ENCODE assay signal across 6 cellular contexts in genomic region chr9:28079677-28080076, GRCh38.
"Had no signal": no experiment of that assay in that cellular context is flagged by ENCODE, and none has a peak within 500 bp of the region (broad histone marks: within the 10 kb centered on the region; RNA-seq: fewer than 3 reads in every experiment).

No MANE protein-coding gene starts in this region.

- H3K27ac ChIP-seq: HL-60 had no signal

- FAIRE-seq: HepG2, HTR-8/SVneo, K562 had no signal

- DNase-seq: IMR-90, KBM-7 had no signal

- H3K4me3 ChIP-seq: K562 had no signal
